ENCODE assay signal across 16 cellular contexts in genomic region chr5:175741556-175741955, GRCh38.
"Had no signal": no experiment of that assay in that cellular context is flagged by ENCODE, and none has a peak within 500 bp of the region (broad histone marks: within the 10 kb centered on the region; RNA-seq: fewer than 3 reads in every experiment).

No MANE protein-coding gene starts in this region.

- H3K36me3 ChIP-seq: ascending aorta had no signal

- H3K27ac ChIP-seq: ascending aorta, parathyroid adenoma, testis had no signal

- ATAC-seq: activated CD8-positive, alpha-beta T cell treated with anti-CD3 and anti-CD28 coated beads, Interleukin-2, amount 10 ng/mL, durations not matched to agents 7 days and 5 days; naive thymus-derived CD4-positive, alpha-beta T cell; sciatic nerve; stimulated activated effector memory CD8-positive, alpha-beta T cell treated with anti-CD3 and anti-CD28 coated beads, Interleukin-12 subunit alpha, Interleukin-12 subunit beta, amount 100 ng/mL, for 72 hours had no signal

- H3K4me2 ChIP-seq: smooth muscle cell had no signal

- DNase-seq: activated CD4-positive, alpha-beta T cell treated with anti-CD3 and anti-CD28 coated beads, Interleukin-2, amount 10 ng/mL, durations not matched to agents 24 days and 14 days; activated CD8-positive, alpha-beta T cell treated with anti-CD3 and anti-CD28 coated beads, Interleukin-2, amount 10 ng/mL, durations not matched to agents 7 days and 5 days; activated gamma-delta T cell; cortex of kidney; effector CD4-positive, alpha-beta T cell; mesenchymal stem cell; stimulated activated CD4-positive, alpha-beta T cell treated with anti-CD3 and anti-CD28 coated beads, Interleukin-4, amount 100 ng/mL, for 24 hours; T1000; testis had no signal

- H2AFZ ChIP-seq: parathyroid adenoma had no signal

- H3K79me2 ChIP-seq: parathyroid adenoma had no signal

- H3K36me3 Mint-ChIP-seq: activated naive CD4-positive, alpha-beta T cell treated with anti-CD3 and anti-CD28 coated beads, Interleukin-2, amount 50 U/mL, for 24 hours; naive thymus-derived CD4-positive, alpha-beta T cell; stimulated activated effector memory CD8-positive, alpha-beta T cell treated with anti-CD3 and anti-CD28 coated beads, Interleukin-12 subunit alpha, Interleukin-12 subunit beta, amount 100 ng/mL, for 72 hours had no signal

- H3K27me3 ChIP-seq: ascending aorta, testis had no signal

- H3K4me1 Mint-ChIP-seq: activated CD4-positive, alpha-beta T cell treated with anti-CD3 and anti-CD28 coated beads, Interleukin-2, amount 10 ng/mL, durations not matched to agents 24 days and 14 days; activated naive CD4-positive, alpha-beta T cell treated with anti-CD3 and anti-CD28 coated beads, Interleukin-2, amount 50 U/mL, for 24 hours; naive thymus-derived CD4-positive, alpha-beta T cell; stimulated activated effector memory CD8-positive, alpha-beta T cell treated with anti-CD3 and anti-CD28 coated beads, Interleukin-12 subunit alpha, Interleukin-12 subunit beta, amount 100 ng/mL, for 72 hours had no signal

- H3K9me3 Mint-ChIP-seq: activated CD4-positive, alpha-beta T cell treated with anti-CD3 and anti-CD28 coated beads, Interleukin-2, amount 10 ng/mL, durations not matched to agents 24 days and 14 days; activated naive CD4-positive, alpha-beta T cell treated with anti-CD3 and anti-CD28 coated beads, Interleukin-2, amount 50 U/mL, for 24 hours; stimulated activated effector memory CD8-positive, alpha-beta T cell treated with anti-CD3 and anti-CD28 coated beads, Interleukin-12 subunit alpha, Interleukin-12 subunit beta, amount 100 ng/mL, for 72 hours had no signal

- H3K4me3 ChIP-seq: ascending aorta, smooth muscle cell, testis had no signal

- H3K4me1 ChIP-seq: ascending aorta, parathyroid adenoma, testis had no signal

- H3K27ac Mint-ChIP-seq: activated CD4-positive, alpha-beta T cell treated with anti-CD3 and anti-CD28 coated beads, Interleukin-2, amount 10 ng/mL, durations not matched to agents 24 days and 14 days; activated CD8-positive, alpha-beta T cell treated with anti-CD3 and anti-CD28 coated beads, Interleukin-2, amount 10 ng/mL, durations not matched to agents 7 days and 5 days; activated naive CD4-positive, alpha-beta T cell treated with anti-CD3 and anti-CD28 coated beads, Interleukin-2, amount 50 U/mL, for 24 hours; naive thymus-derived CD4-positive, alpha-beta T cell; stimulated activated effector memory CD8-positive, alpha-beta T cell treated with anti-CD3 and anti-CD28 coated beads, Interleukin-12 subunit alpha, Interleukin-12 subunit beta, amount 100 ng/mL, for 72 hours had no signal

- H3K4me3 Mint-ChIP-seq: activated CD4-positive, alpha-beta T cell treated with anti-CD3 and anti-CD28 coated beads, Interleukin-2, amount 10 ng/mL, durations not matched to agents 24 days and 14 days; activated CD8-positive, alpha-beta T cell treated with anti-CD3 and anti-CD28 coated beads, Interleukin-2, amount 10 ng/mL, durations not matched to agents 7 days and 5 days; activated naive CD4-positive, alpha-beta T cell treated with anti-CD3 and anti-CD28 coated beads, Interleukin-2, amount 50 U/mL, for 24 hours; naive thymus-derived CD4-positive, alpha-beta T cell; stimulated activated effector memory CD8-positive, alpha-beta T cell treated with anti-CD3 and anti-CD28 coated beads, Interleukin-12 subunit alpha, Interleukin-12 subunit beta, amount 100 ng/mL, for 72 hours had no signal

- H3K9me3 ChIP-seq: ascending aorta, testis had no signal
